ENCODE assay signal across 8 cellular contexts in genomic region chr15:39921274-39921638, GRCh38. TPM values are rescaled to one million over a fixed set of nuclear protein-coding genes. Genes with fewer than 3 reads are reported as not detected.
A peak's percentile ranks its signal among the peaks of the same experiment; 100 is the strongest.
DNase-seq lines count a peak whose midpoint lies in the region; ATAC-seq and TF ChIP-seq lines count a peak whose summit lies in the region.

No MANE protein-coding gene starts in this region.

- no peaks in the 10 kb centered on the region for H3K9me3 Mint-ChIP-seq in memory B cell

- 59 to 68% methylated on average over 6 of the region's 6 CpGs for WGBS in body of pancreas, 2 donors
- 68 to 78% methylated on average over 6 of the region's 6 CpGs for WGBS in upper lobe of left lung, 2 donors

- H3K4me3 ChIP-seq in cardiac muscle cell = peak overlapping the region; percentile 42
- peak overlapping the region; percentile 46 to 50 for H3K4me3 ChIP-seq in body of pancreas
- H3K4me3 ChIP-seq in upper lobe of left lung = peak overlapping the region; percentile 61 to 81 (median 78)

- H3K4me1 ChIP-seq in cardiac muscle cell (ENCODE audit: low read depth) = no peaks in the 10 kb centered on the region
- H3K4me1 ChIP-seq in body of pancreas = peaks cover 15% of the 10 kb centered on the region
- H3K4me1 ChIP-seq in upper lobe of left lung = peaks cover 8 to 13% (median 12%) of the 10 kb centered on the region in 4 donors

- no peak for TF ChIP-seq EP300 in upper lobe of left lung (IDR thresholded peaks at IDR 0.05)

- ATAC-seq in left ventricle myocardium superior (no peak), body of pancreas (no peak), memory B cell (ENCODE audit: low read depth) (no peak), upper lobe of left lung (ENCODE audit: low FRiP score in 2 of 2) (no peak), GM21825 (IDR thresholded peaks at IDR 0.05; ENCODE audit: unreplicated experiment) (no peak), HG03442 (IDR thresholded peaks at IDR 0.05; ENCODE audit: unreplicated experiment) (no peak)

- no peak for DNase-seq in cardiac muscle cell (ENCODE audit: low read depth in 1 of 2, low spot score in 1 of 2)
- no peak for DNase-seq in left ventricle myocardium superior
- no peak for DNase-seq in body of pancreas
- DNase-seq in memory B cell (ENCODE audit: low spot score in 2 of 2) = no peak
- DNase-seq in upper lobe of left lung = no peak
- DNase-seq in stimulated activated CD4-positive, alpha-beta T cell treated with anti-CD3 and anti-CD28 coated beads, Interleukin-15, amount 100 ng/mL, for 24 hours = no peak

- H3K27ac Mint-ChIP-seq in memory B cell = no peak overlapping the region

- peaks cover 13% of the 10 kb centered on the region for H3K27me3 Mint-ChIP-seq in memory B cell

- H3K36me3 ChIP-seq in cardiac muscle cell (no peaks in the 10 kb centered on the region), body of pancreas (replicated peaks in 1 of 2; ENCODE audit: insufficient read depth in 1 of 2, low read depth in 2 of 2) (no peaks in the 10 kb centered on the region), upper lobe of left lung (no peaks in the 10 kb centered on the region)

- H3K36me3 Mint-ChIP-seq in memory B cell = no peaks in the 10 kb centered on the region

- H3K27ac ChIP-seq in cardiac muscle cell (no peak overlapping the region), body of pancreas (peak overlapping the region in 3 of 4 donors; percentile 60 to 64 (median 62)), upper lobe of left lung (peak overlapping the region; percentile 67 to 85 (median 77))

- peak overlapping the region; percentile 91 for H3K4me3 Mint-ChIP-seq in memory B cell

- peaks cover 6% of the 10 kb centered on the region for H3K4me1 Mint-ChIP-seq in memory B cell

- TF ChIP-seq CTCF in cardiac muscle cell (IDR thresholded peaks at IDR 0.05; ENCODE audit: low read depth, low read length) = no peak
- no peak for TF ChIP-seq CTCF in body of pancreas (IDR thresholded peaks at IDR 0.05)
- TF ChIP-seq CTCF in upper lobe of left lung (IDR thresholded peaks at IDR 0.05) = no peak

- H3K9me3 ChIP-seq in cardiac muscle cell (ENCODE audit: low read depth) (no peaks in the 10 kb centered on the region), body of pancreas (no peaks in the 10 kb centered on the region), upper lobe of left lung (no peaks in the 10 kb centered on the region)

- H3K27me3 ChIP-seq in cardiac muscle cell = peaks cover 24% of the 10 kb centered on the region
- H3K27me3 ChIP-seq in body of pancreas = peaks cover 0 to 6% of the 10 kb centered on the region in 2 donors
- peaks cover 0 to 12% (median 5%) of the 10 kb centered on the region in 4 donors for H3K27me3 ChIP-seq in upper lobe of left lung

- intact Hi-C loops in left ventricle myocardium superior (cut with micrococcal nuclease) (no loop called here), body of pancreas (cut with DNase I) (no loop called here)

- TF ChIP-seq POLR2A in body of pancreas (IDR thresholded peaks at IDR 0.05) (no peak), upper lobe of left lung (IDR thresholded peaks at IDR 0.05) (no peak)

RNA-seq across cellular contexts. Expression of gene GPR176, which starts 1.2 kb away (rescaled TPM):
- total RNA-seq in cardiac muscle cell = 3.2 and 5.6 TPM in 2 replicates
- 1.4 and 5.9 TPM in 2 replicates for polyA plus RNA-seq in cardiac muscle cell
- total RNA-seq in left ventricle myocardium superior = 1.5 TPM
- 1 to 10 TPM in 1 of 2 donors, not detected in 1; 4.7 TPM for total RNA-seq in body of pancreas
- 10 to 100 TPM in 1 of 6 donors, 1 to 10 TPM in 5; 1.4 to 12.0 (median 4.9) TPM for total RNA-seq in upper lobe of left lung

RNA-seq across cellular contexts. Expression of gene EIF2AK4, which starts 12.7 kb away (rescaled TPM):
- total RNA-seq in cardiac muscle cell (41.4 and 54.7 TPM in 2 replicates), left ventricle myocardium superior (20.5 TPM), body of pancreas (10 to 100 TPM; 20.8 to 22.3 TPM), upper lobe of left lung (10 to 100 TPM; 29.6 to 65.7 (median 42.3) TPM)
- polyA plus RNA-seq in cardiac muscle cell = 60.6 and 74.9 TPM in 2 replicates
